ENCODE assay signal across 10 cellular contexts in the genomic region with DNA sequence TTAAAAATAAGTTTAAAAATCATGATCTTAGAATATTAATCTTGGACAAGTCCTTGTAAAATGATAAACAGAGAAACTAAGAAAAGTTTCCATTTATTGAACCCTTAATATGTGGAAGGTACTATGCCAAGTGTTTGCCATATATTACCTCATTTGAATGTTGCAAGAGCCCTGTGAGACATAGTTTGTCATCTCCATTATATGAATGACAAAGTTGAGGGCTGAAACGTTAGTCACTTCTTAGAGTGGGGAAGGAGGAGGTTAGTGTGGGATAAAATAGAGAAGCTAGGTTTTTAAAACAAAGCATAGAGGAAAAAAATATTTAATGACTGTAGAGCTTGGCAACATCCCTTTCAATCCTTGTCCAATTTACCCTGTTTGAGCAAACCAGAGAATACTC. TPM values are rescaled to one million over a fixed set of nuclear protein-coding genes. Genes with fewer than 3 reads are reported as not detected.
DNase-seq lines count a peak whose midpoint lies in the region; ATAC-seq and TF ChIP-seq lines count a peak whose summit lies in the region.
"Had no signal": no experiment of that assay in that cellular context is flagged by ENCODE, and none has a peak within 500 bp of the region (broad histone marks: within the 10 kb centered on the region; RNA-seq: fewer than 3 reads in every experiment).

No MANE protein-coding gene starts in this region.

- no peaks in the 10 kb centered on the region for H3K27me3 ChIP-seq in GM23248 (replicated peaks; ENCODE audit: insufficient read depth)
- H3K27me3 ChIP-seq in skeletal muscle satellite cell (ENCODE audit: control insufficient read depth, insufficient read depth, low read length), result no peaks in the 10 kb centered on the region

- DNase-seq in GM23248 (peak; percentile 94), RWPE1 (ENCODE audit: low spot score) (peak; percentile 94), fibroblast of peridontal ligament (ENCODE audit: extremely low read depth) (peak; percentile 77), NAMALWA (ENCODE audit: low spot score) (no peak)
- DNase-seq: activated CD8-positive, alpha-beta memory T cell treated with anti-CD3 and anti-CD28 coated beads, Interleukin-2, amount 10 ng/mL, durations not matched to agents 7 days and 5 days; NCI-H345 had no signal

- H3K36me3 ChIP-seq in GM23248 (ENCODE audit: low read depth), result no peaks in the 10 kb centered on the region; the same call in 1 of the 2 replicates
- no peaks in the 10 kb centered on the region for H3K36me3 ChIP-seq in skeletal muscle satellite cell (ENCODE audit: insufficient read depth, low read length)

- in situ Hi-C loops in GM23248 (cut with MboI), result no loop called here

- H3K9me3 ChIP-seq in GM23248 (ENCODE audit: low read depth), result no peaks in the 10 kb centered on the region
- H3K9me3 ChIP-seq in skeletal muscle satellite cell (replicated peaks; ENCODE audit: low read length), result no peaks in the 10 kb centered on the region

- H3K4me3 ChIP-seq in GM23248, result peak overlapping the region; percentile 91
- H3K4me3 ChIP-seq in skeletal muscle satellite cell (ENCODE audit: low read length), result peak overlapping the region; percentile 8

- WGBS in GM23248 (ENCODE audit: low coverage in 1 of 2, low lambda C conversion rate in 2 of 2, missing lambda C conversion rate in 2 of 2), 2 experiments, result 3% methylated on average over 1 of the region's 1 CpG

- peaks cover 46% of the 10 kb centered on the region for H3K79me2 ChIP-seq in GM23248 (ENCODE audit: insufficient read depth)

- H3K9ac ChIP-seq in GM23248, result peak overlapping the region; percentile 65
- H3K9ac ChIP-seq in skeletal muscle satellite cell (ENCODE audit: low read depth, low read length), result peak overlapping the region; percentile 46

- POLR2A ChIA-PET in RWPE1 (lab: Yijun Ruan, JAX; ENCODE audit: low non-redundant PET), result no interaction called here

- H3K27ac ChIP-seq in GM23248, result peak overlapping the region; percentile 79
- H3K27ac ChIP-seq in RWPE1, result no peak overlapping the region

- ATAC-seq in GM21723 (IDR thresholded peaks at IDR 0.05; ENCODE audit: unreplicated experiment) (no peak), GM18909 (IDR thresholded peaks at IDR 0.05; ENCODE audit: poor library complexity, unreplicated experiment) (no peak), GM18868 (IDR thresholded peaks at IDR 0.05; ENCODE audit: unreplicated experiment) (no peak)
- ATAC-seq: activated CD8-positive, alpha-beta memory T cell treated with anti-CD3 and anti-CD28 coated beads, Interleukin-2, amount 10 ng/mL, durations not matched to agents 7 days and 5 days had no signal

- no peaks in the 10 kb centered on the region for H4K20me1 ChIP-seq in GM23248 (ENCODE audit: insufficient read depth)

- CTCF ChIA-PET in RWPE1 (lab: Yijun Ruan, JAX), result no interaction called here

- TF ChIP-seq CTCF in RWPE1 (conservative IDR thresholded peaks at IDR 0.05; ENCODE audit: low read depth), result no peak

- no peaks in the 10 kb centered on the region for H3K9me2 ChIP-seq in GM23248 (ENCODE audit: insufficient read depth)

- H3K4me1 ChIP-seq in GM23248 (ENCODE audit: insufficient read depth) (peaks cover 42% of the 10 kb centered on the region), skeletal muscle satellite cell (ENCODE audit: control insufficient read depth, insufficient read depth, low read length) (peaks cover 47% of the 10 kb centered on the region)

- H2AFZ ChIP-seq in GM23248, result no peak overlapping the region

- H3K4me2 ChIP-seq in GM23248 (ENCODE audit: unreplicated experiment) (peak overlapping the region; percentile 85), skeletal muscle satellite cell (ENCODE audit: low read length) (peak overlapping the region; percentile 54)

- H3F3A ChIP-seq in GM23248 (ENCODE audit: insufficient read depth), result peaks cover 77% of the 10 kb centered on the region

RNA-seq across cellular contexts. Expression of a gene that starts 2.0 kb away (rescaled TPM):
- 319 and 372 TPM in 2 replicates for total RNA-seq in GM23248 (2014; rRNA removed; shearing (Covaris generic))
- 165 and 168 TPM in 2 replicates for polyA plus RNA-seq in GM23248 (2016; fragmentation: Nextera tagmentation; extraction: Ambion mirVana)
- total RNA-seq in skeletal muscle satellite cell (2012; rRNA removed), result 43.3 and 98.3 TPM in 2 replicates
